ENCODE assay signal across 8 cellular contexts in genomic region chr5:36739751-36740221, GRCh38.
DNase-seq lines count a peak whose midpoint lies in the region; ATAC-seq and TF ChIP-seq lines count a peak whose summit lies in the region.

No MANE protein-coding gene starts in this region.

- CTCF ChIA-PET in A673 (lab: Charles Lee): interaction anchor here (0.5 to 1.4 kb wide), 8 partner anchors 10 to 282 kb away, joined by 3 to 12 read pairs (median 4); no protein-coding TSS in a partner anchor
- CTCF ChIA-PET in activated CD4-positive, alpha-beta T cell treated with anti-CD3 and anti-CD28 coated beads for 36 hours (lab: Charles Lee): interaction anchor here (0.5 to 4.2 kb wide), 26 partner anchors 9 to 491 kb away, joined by 3 to 29 read pairs (median 4); no protein-coding TSS in a partner anchor

- H2BK15ac ChIP-seq in mesenchymal stem cell (ENCODE audit: low read depth, poor library complexity, severe bottlenecking): no peak overlapping the region

- ATAC-seq in GM18499 (IDR thresholded peaks at IDR 0.05; ENCODE audit: insufficient read depth, unreplicated experiment): peak; percentile 43
- ATAC-seq in HG03139 (IDR thresholded peaks at IDR 0.05; ENCODE audit: unreplicated experiment): peak; percentile 42
- ATAC-seq in activated CD4-positive, alpha-beta T cell treated with anti-CD3 and anti-CD28 coated beads for 36 hours: peak; percentile 85

- TF ChIP-seq CTCF in A673 (conservative IDR thresholded peaks at IDR 0.05; ENCODE audit: low read depth, low read length) (peak; percentile 95), dorsolateral prefrontal cortex (IDR thresholded peaks at IDR 0.05 in 54 of 56, conservative IDR thresholded peaks at IDR 0.05 in 2 of 56; ENCODE audit: low read depth in 1 of 56, partially characterized antibody in 56 of 56) (peak in 55 of 56 donors; percentile 59 to 87 (median 73))

- no peak overlapping the region for H3K23ac ChIP-seq in mesenchymal stem cell (ENCODE audit: low read length in 2 of 2)

- no peaks in the 10 kb centered on the region for H3K36me3 Mint-ChIP-seq in activated CD4-positive, alpha-beta T cell treated with anti-CD3 and anti-CD28 coated beads for 36 hours (ENCODE audit: low read depth)

- no peak overlapping the region for H3K14ac ChIP-seq in mesenchymal stem cell (ENCODE audit: low read length in 2 of 2)

- no peaks in the 10 kb centered on the region for H3K27me3 ChIP-seq in A673 (replicated peaks; ENCODE audit: insufficient read depth, low read depth, low read length, poor library complexity)
- H3K27me3 ChIP-seq in dorsolateral prefrontal cortex: peaks cover 0 to 34% (median 4%) of the 10 kb centered on the region in 45 donors
- H3K27me3 ChIP-seq in mesenchymal stem cell (ENCODE audit: control insufficient read depth in 1 of 2, insufficient read depth in 1 of 2, low read length in 2 of 2): peaks cover 11 to 40% of the 10 kb centered on the region in 2 experiments

- peaks cover 8% of the 10 kb centered on the region for H3K4me1 Mint-ChIP-seq in activated CD4-positive, alpha-beta T cell treated with anti-CD3 and anti-CD28 coated beads for 36 hours

- H3K4me1 ChIP-seq in A673 (ENCODE audit: insufficient read depth, low read length, poor library complexity, severe bottlenecking) (peaks cover 4% of the 10 kb centered on the region), mesenchymal stem cell (ENCODE audit: control insufficient read depth, insufficient read depth, low read depth, low read length) (peaks cover 2% of the 10 kb centered on the region)

- intact Hi-C loops in A673 (cut with micrococcal nuclease; ENCODE audit: unreplicated experiment) (loop anchor here (2.0 to 5.0 kb wide), 3 partner anchors 138 to 267 kb away; partner anchors contain the start of gene NIPBL), dorsolateral prefrontal cortex (cut with DNase I) (loop anchor here (5.0 to 10.0 kb wide), 4 partner anchors 138 to 268 kb away; partner anchors contain the start of gene NIPBL (in 1 of the 2))
- intact Hi-C loops in activated CD4-positive, alpha-beta T cell treated with anti-CD3 and anti-CD28 coated beads for 36 hours (cut with DNase I, micrococcal nuclease): loop anchor here (1.0 to 10.0 kb wide), 5 partner anchors 131 to 575 kb away; no protein-coding TSS in a partner anchor

- H2AFZ ChIP-seq in mesenchymal stem cell (ENCODE audit: low read depth, low read length): no peak overlapping the region

- H3K9ac ChIP-seq in mesenchymal stem cell (ENCODE audit: low read length): peak overlapping the region; percentile 65

- POLR2A ChIA-PET in A673 (lab: Charles Lee; ENCODE audit: low non-redundant PET): no interaction called here
- POLR2A ChIA-PET in activated CD4-positive, alpha-beta T cell treated with anti-CD3 and anti-CD28 coated beads for 36 hours (lab: Charles Lee): no interaction called here

- no peaks in the 10 kb centered on the region for H3K36me3 ChIP-seq in A673 (ENCODE audit: insufficient read depth, low read length, poor library complexity, severe bottlenecking)
- no peaks in the 10 kb centered on the region for H3K36me3 ChIP-seq in mesenchymal stem cell (ENCODE audit: control insufficient read depth in 1 of 2, insufficient read depth in 2 of 2, low read depth in 1 of 2, low read length in 2 of 2)

- no peak overlapping the region for H3K4me2 ChIP-seq in mesenchymal stem cell (ENCODE audit: low read length, poor library complexity, severe bottlenecking)

- H3K4me3 Mint-ChIP-seq in activated CD4-positive, alpha-beta T cell treated with anti-CD3 and anti-CD28 coated beads for 36 hours: no peak overlapping the region

- DNase-seq in A673 (ENCODE audit: low spot score): peak; percentile 85
- peak; percentile 86 to 95 for DNase-seq in NCI-H524 (lab: John Stamatoyannopoulos, UW)
- peak; percentile 86 for DNase-seq in activated CD4-positive, alpha-beta T cell treated with anti-CD3 and anti-CD28 coated beads for 36 hours
- peak in 7 of 10 donors; percentile 9 to 72 (median 46) for DNase-seq in dorsolateral prefrontal cortex
- DNase-seq in mesenchymal stem cell: peak; percentile 54
- peak; percentile 39 to 42 for DNase-seq in stimulated activated CD8-positive, alpha-beta memory T cell treated with anti-CD3 and anti-CD28 coated beads, Interleukin-15, amount 100 ng/mL, for 48 hours (ENCODE audit: low read depth in 2 of 2)

- no peak overlapping the region for H2AK5ac ChIP-seq in mesenchymal stem cell (ENCODE audit: low read length, severe bottlenecking)

- no peak overlapping the region for H3K18ac ChIP-seq in mesenchymal stem cell (ENCODE audit: low read depth in 1 of 2, low read length in 2 of 2)

- H2BK12ac ChIP-seq in mesenchymal stem cell (ENCODE audit: low read length in 2 of 2): no peak overlapping the region

- H3K9me3 ChIP-seq in A673 (ENCODE audit: low read depth, low read length, poor library complexity, severe bottlenecking): no peaks in the 10 kb centered on the region
- H3K9me3 ChIP-seq in mesenchymal stem cell (ENCODE audit: control insufficient read depth, low read length): no peaks in the 10 kb centered on the region

- no peaks in the 10 kb centered on the region for H3K9me3 Mint-ChIP-seq in activated CD4-positive, alpha-beta T cell treated with anti-CD3 and anti-CD28 coated beads for 36 hours (ENCODE audit: low read depth)

- no TSS peak for BruUV-seq in A673 (replicated peaks; lab: Mats Ljungman, UMichigan)

- no peak overlapping the region for H4K8ac ChIP-seq in mesenchymal stem cell (ENCODE audit: low read length)

- H3K4me3 ChIP-seq in A673 (ENCODE audit: low read depth, low read length, poor library complexity, severe bottlenecking) (no peak overlapping the region), dorsolateral prefrontal cortex (peak overlapping the region in 2 of 59 donors; percentile 24 to 37), mesenchymal stem cell (ENCODE audit: insufficient read depth in 1 of 2, low read depth in 1 of 2, low read length in 2 of 2) (no peak overlapping the region)

- H2BK120ac ChIP-seq in mesenchymal stem cell (ENCODE audit: low read depth, low read length): no peak overlapping the region

- H3K27me3 Mint-ChIP-seq in activated CD4-positive, alpha-beta T cell treated with anti-CD3 and anti-CD28 coated beads for 36 hours: peaks cover 31% of the 10 kb centered on the region

- H4K91ac ChIP-seq in mesenchymal stem cell (ENCODE audit: low read length): no peak overlapping the region

- H2BK5ac ChIP-seq in mesenchymal stem cell (ENCODE audit: low read depth, low read length, poor library complexity, severe bottlenecking): no peak overlapping the region

- H3K4ac ChIP-seq in mesenchymal stem cell (ENCODE audit: low read depth in 1 of 2, low read length in 2 of 2): no peak overlapping the region

- no peak overlapping the region for H3K27ac Mint-ChIP-seq in activated CD4-positive, alpha-beta T cell treated with anti-CD3 and anti-CD28 coated beads for 36 hours

- H3K27ac ChIP-seq in A673 (ENCODE audit: low read depth, low read length, poor library complexity, severe bottlenecking) (no peak overlapping the region), dorsolateral prefrontal cortex (no peak overlapping the region), mesenchymal stem cell (ENCODE audit: low read length, poor library complexity, severe bottlenecking) (no peak overlapping the region)

- H3K79me1 ChIP-seq in mesenchymal stem cell (replicated peaks; ENCODE audit: low read length, poor library complexity, severe bottlenecking): no peaks in the 10 kb centered on the region

- 36% methylated on average over 5 of the region's 5 CpGs for WGBS in mesenchymal stem cell

Comparison
In these comparisons a context has a peak if more than half of its experiments do, and no peak if none do; other contexts are left out.
1. DNase-seq: peak in every context shown above with its lines; median percentile 90 in NCI-H524; 86 in activated CD4-positive, alpha-beta T cell treated with anti-CD3 and anti-CD28 coated beads for 36 hours; 85 in A673; 54 in mesenchymal stem cell; 46 in dorsolateral prefrontal cortex; 40 in stimulated activated CD8-positive, alpha-beta memory T cell treated with anti-CD3 and anti-CD28 coated beads, Interleukin-15, amount 100 ng/mL, for 48 hours.